15 cellular contexts compared by ENCODE assay signal in the genomic region with DNA sequence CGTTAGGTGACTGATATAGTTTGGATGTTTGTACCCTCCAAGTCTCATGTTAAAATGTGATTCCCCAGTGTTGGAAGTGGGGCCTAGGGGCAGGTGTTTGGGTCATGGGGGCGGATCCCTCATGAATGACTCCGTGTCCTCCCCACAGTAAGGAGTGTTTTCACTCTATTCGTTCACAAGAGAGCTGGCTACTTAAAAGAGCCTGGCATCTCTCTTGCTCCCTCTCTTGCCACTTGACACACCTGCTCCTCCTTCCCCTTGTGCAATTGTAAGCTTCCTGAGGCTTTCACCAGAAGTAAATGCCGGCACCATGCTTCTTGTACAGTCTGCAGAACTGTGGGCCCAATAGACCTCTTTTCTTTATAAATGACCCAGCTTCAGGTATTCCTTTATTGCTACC. TPM values are rescaled to one million over a fixed set of nuclear protein-coding genes. Genes with fewer than 3 reads are reported as not detected.
DNase-seq lines count a peak whose midpoint lies in the region; ATAC-seq and TF ChIP-seq lines count a peak whose summit lies in the region.
"Had no signal": no experiment of that assay in that cellular context is flagged by ENCODE, and none has a peak within 500 bp of the region (broad histone marks: within the 10 kb centered on the region; RNA-seq: fewer than 3 reads in every experiment).

No MANE protein-coding gene starts in this region.

- H3K9me3 ChIP-seq in heart left ventricle (no peaks in the 10 kb centered on the region), esophagus muscularis mucosa (no peaks in the 10 kb centered on the region)

- peaks cover 0 to 18% (median 8%) of the 10 kb centered on the region in 12 donors for H3K4me1 ChIP-seq in heart left ventricle
- peaks cover 5 to 22% (median 21%) of the 10 kb centered on the region in 4 donors for H3K4me1 ChIP-seq in esophagus muscularis mucosa

- H3K4me1 Mint-ChIP-seq in activated CD8-positive, alpha-beta memory T cell treated with anti-CD3 and anti-CD28 coated beads, Interleukin-2, amount 10 ng/mL, durations not matched to agents 7 days and 5 days: peaks cover 20% of the 10 kb centered on the region
- H3K4me1 Mint-ChIP-seq in type B pancreatic cell (ENCODE audit: unreplicated experiment): peaks cover 16% of the 10 kb centered on the region
- H3K4me1 Mint-ChIP-seq in glutamatergic neuron (ENCODE audit: low read depth, unreplicated experiment): no peaks in the 10 kb centered on the region

- no peaks in the 10 kb centered on the region for H3K27me3 ChIP-seq in heart left ventricle
- H3K27me3 ChIP-seq in esophagus muscularis mucosa: no peaks in the 10 kb centered on the region
- H3K27me3 ChIP-seq: BLaER1 treated with 17β-estradiol and CSF1 and Interleukin-3, amounts not matched to agents 10 nM and 100 nM had no signal

- peak overlapping the region; percentile 38 for H3K27ac Mint-ChIP-seq in activated CD8-positive, alpha-beta memory T cell treated with anti-CD3 and anti-CD28 coated beads, Interleukin-2, amount 10 ng/mL, durations not matched to agents 7 days and 5 days
- H3K27ac Mint-ChIP-seq in type B pancreatic cell (peak overlapping the region; percentile 12), glutamatergic neuron (ENCODE audit: unreplicated experiment) (no peak overlapping the region)
- H3K27ac Mint-ChIP-seq: CD4-positive, CD25-positive, alpha-beta regulatory T cell had no signal

- CTCF ChIA-PET in activated CD8-positive, alpha-beta memory T cell treated with anti-CD3 and anti-CD28 coated beads, Interleukin-2, amount 10 ng/mL, durations not matched to agents 7 days and 5 days (lab: Charles Lee): interaction anchor here (3.0 kb wide), 2 partner anchors 11 to 187 kb away, joined by 11 to 18 read pairs; no protein-coding TSS in a partner anchor

- WGBS in heart left ventricle, 4 donors: 81 to 94% (median 87%) methylated on average over 5 of the region's 5 CpGs
- 95% methylated on average over 5 of the region's 5 CpGs for WGBS in esophagus muscularis mucosa

- H3K27ac ChIP-seq in heart left ventricle (no peak overlapping the region), esophagus muscularis mucosa (replicated peaks in 1 of 4) (no peak overlapping the region)
- H3K27ac ChIP-seq: BLaER1 treated with 17β-estradiol and CSF1 and Interleukin-3, amounts not matched to agents 10 nM and 100 nM; GM23248 had no signal

- H3K27me3 Mint-ChIP-seq in activated CD8-positive, alpha-beta memory T cell treated with anti-CD3 and anti-CD28 coated beads, Interleukin-2, amount 10 ng/mL, durations not matched to agents 7 days and 5 days: peaks cover 16% of the 10 kb centered on the region
- peaks cover 12% of the 10 kb centered on the region for H3K27me3 Mint-ChIP-seq in type B pancreatic cell
- peaks cover 2% of the 10 kb centered on the region for H3K27me3 Mint-ChIP-seq in glutamatergic neuron (ENCODE audit: unreplicated experiment)

- H3K4me3 ChIP-seq in heart left ventricle: no peak overlapping the region
- no peak overlapping the region for H3K4me3 ChIP-seq in esophagus muscularis mucosa
- H3K4me3 ChIP-seq: BLaER1 treated with 17β-estradiol and CSF1 and Interleukin-3, amounts not matched to agents 10 nM and 100 nM; GM23248 had no signal

- peaks cover 8% of the 10 kb centered on the region for H3K36me3 Mint-ChIP-seq in activated CD8-positive, alpha-beta memory T cell treated with anti-CD3 and anti-CD28 coated beads, Interleukin-2, amount 10 ng/mL, durations not matched to agents 7 days and 5 days
- no peaks in the 10 kb centered on the region for H3K36me3 Mint-ChIP-seq in type B pancreatic cell
- H3K36me3 Mint-ChIP-seq in glutamatergic neuron (ENCODE audit: unreplicated experiment): peaks cover 16% of the 10 kb centered on the region

- TF ChIP-seq POLR2A in heart left ventricle (IDR thresholded peaks at IDR 0.05) (no peak), esophagus muscularis mucosa (IDR thresholded peaks at IDR 0.05; ENCODE audit: low read depth) (no peak)

- no peak overlapping the region for H3K4me3 Mint-ChIP-seq in activated CD8-positive, alpha-beta memory T cell treated with anti-CD3 and anti-CD28 coated beads, Interleukin-2, amount 10 ng/mL, durations not matched to agents 7 days and 5 days
- H3K4me3 Mint-ChIP-seq in type B pancreatic cell: no peak overlapping the region
- H3K4me3 Mint-ChIP-seq in glutamatergic neuron (ENCODE audit: unreplicated experiment): no peak overlapping the region

- H3K9me3 Mint-ChIP-seq in activated CD8-positive, alpha-beta memory T cell treated with anti-CD3 and anti-CD28 coated beads, Interleukin-2, amount 10 ng/mL, durations not matched to agents 7 days and 5 days (ENCODE audit: low read depth): no peaks in the 10 kb centered on the region
- H3K9me3 Mint-ChIP-seq in type B pancreatic cell (no peaks in the 10 kb centered on the region), glutamatergic neuron (ENCODE audit: unreplicated experiment) (peaks cover 13% of the 10 kb centered on the region)

- intact Hi-C loops in cardiac septum (cut with DNase I) (loop anchor here (5.0 kb wide), 1 partner anchor 44 kb away; a partner anchor contains a TSS), heart left ventricle (cut with DNase I) (loop anchor here in 1 of 10 donors (5.0 kb wide), 1 partner anchor 44 kb away; a partner anchor contains a TSS), esophagus muscularis mucosa (cut with DNase I) (loop anchor here (5.0 kb wide), 1 partner anchor 44 kb away; a partner anchor contains a TSS)

- DNase-seq in activated CD8-positive, alpha-beta memory T cell treated with anti-CD3 and anti-CD28 coated beads, Interleukin-2, amount 10 ng/mL, durations not matched to agents 7 days and 5 days: no peak
- DNase-seq in activated CD8-positive, alpha-beta memory T cell treated with anti-CD3 and anti-CD28 coated beads for 24 hours: no peak
- DNase-seq in cardiac septum (ENCODE audit: low spot score) (peak; percentile 15), heart left ventricle (no peak), esophagus muscularis mucosa (ENCODE audit: extremely low spot score) (peak; percentile 68), type B pancreatic cell (ENCODE audit: extremely low spot score, unreplicated experiment) (no peak), NCI-H345 (lab: John Stamatoyannopoulos, UW) (no peak), glutamatergic neuron (no peak)
- DNase-seq: 8988T; AML-193; CD4-positive, CD25-positive, alpha-beta regulatory T cell; DMS53; GF-D8; GM23248 had no signal

- ATAC-seq in activated CD8-positive, alpha-beta memory T cell treated with anti-CD3 and anti-CD28 coated beads, Interleukin-2, amount 10 ng/mL, durations not matched to agents 7 days and 5 days: no peak
- no peak for ATAC-seq in heart left ventricle

- H3K36me3 ChIP-seq in heart left ventricle: peaks cover 0 to 12% (median 0%) of the 10 kb centered on the region in 9 donors
- H3K36me3 ChIP-seq in esophagus muscularis mucosa: peaks cover 0 to 10% (median 7%) of the 10 kb centered on the region in 4 donors

- TF ChIP-seq EP300 in esophagus muscularis mucosa (IDR thresholded peaks at IDR 0.05): no peak

- TF ChIP-seq CTCF in heart left ventricle (IDR thresholded peaks at IDR 0.05) (no peak), esophagus muscularis mucosa (IDR thresholded peaks at IDR 0.05) (no peak), type B pancreatic cell (conservative IDR thresholded peaks at IDR 0.05) (no peak), glutamatergic neuron (IDR thresholded peaks at IDR 0.05; ENCODE audit: partially characterized antibody, unreplicated experiment) (no peak)

RNA-seq across cellular contexts. Expression of a gene that starts 2.6 kb away (rescaled TPM):
- total RNA-seq in activated CD8-positive, alpha-beta memory T cell treated with anti-CD3 and anti-CD28 coated beads, Interleukin-2, amount 10 ng/mL, durations not matched to agents 7 days and 5 days: 100 to 1,000 TPM in 1 of 2 experiments, 10 to 100 TPM in 1; 95.5 to 112 TPM
- total RNA-seq in cardiac septum: 93.0 TPM
- 100 to 1,000 TPM in 1 of 9 donors, 10 to 100 TPM in 8; 44.8 to 102 (median 61.4) TPM for total RNA-seq in heart left ventricle
- polyA plus RNA-seq in heart left ventricle: 10 to 100 TPM; 68.9 to 71.3 TPM
- 10 to 100 TPM; 38.8 to 83.9 (median 64.7) TPM for total RNA-seq in esophagus muscularis mucosa
- 14.8 and 28.2 TPM in 2 replicates for total RNA-seq in type B pancreatic cell (ENCODE audit: low replicate concordance)
- total RNA-seq in glutamatergic neuron (ENCODE audit: unreplicated experiment): 52.7 TPM

RNA-seq across cellular contexts. Expression of a gene that starts 16.3 kb away (rescaled TPM):
- total RNA-seq in activated CD8-positive, alpha-beta memory T cell treated with anti-CD3 and anti-CD28 coated beads, Interleukin-2, amount 10 ng/mL, durations not matched to agents 7 days and 5 days: 100 to 1,000 TPM in 1 of 2 experiments, 10 to 100 TPM in 1; 81.5 to 325 TPM
- total RNA-seq in cardiac septum (147 TPM), heart left ventricle (100 to 1,000 TPM; 135 to 458 (median 177) TPM), esophagus muscularis mucosa (100 to 1,000 TPM in 3 of 4 donors, 10 to 100 TPM in 1; 88.0 to 293 (median 180) TPM), type B pancreatic cell (ENCODE audit: low replicate concordance) (12.6 and 15.5 TPM in 2 replicates), glutamatergic neuron (ENCODE audit: unreplicated experiment) (3.7 TPM)
- 100 to 1,000 TPM; 446 to 469 TPM for polyA plus RNA-seq in heart left ventricle
- total RNA-seq: GM23248 had no signal
- polyA plus RNA-seq: GM23248 had no signal

RNA-seq across cellular contexts. Expression of a gene that starts 45.7 kb away (rescaled TPM):
- 10 to 100 TPM; 42.8 to 55.4 TPM for total RNA-seq in activated CD8-positive, alpha-beta memory T cell treated with anti-CD3 and anti-CD28 coated beads, Interleukin-2, amount 10 ng/mL, durations not matched to agents 7 days and 5 days
- 9.3 TPM for total RNA-seq in cardiac septum
- total RNA-seq in heart left ventricle: 10 to 100 TPM in 7 of 9 donors, 1 to 10 TPM in 2; 8.9 to 30.8 (median 16.0) TPM
- 10 to 100 TPM; 19.4 to 45.0 TPM for polyA plus RNA-seq in heart left ventricle
- total RNA-seq in esophagus muscularis mucosa: 10 to 100 TPM in 1 of 4 donors, 1 to 10 TPM in 3; 5.8 to 12.9 (median 6.4) TPM
- total RNA-seq in type B pancreatic cell (ENCODE audit: low replicate concordance): 15.6 and 36.8 TPM in 2 replicates
- total RNA-seq in glutamatergic neuron (ENCODE audit: unreplicated experiment): 45.7 TPM

RNA-seq across cellular contexts. Expression of a gene that starts 45.8 kb away (rescaled TPM):
- total RNA-seq in activated CD8-positive, alpha-beta memory T cell treated with anti-CD3 and anti-CD28 coated beads, Interleukin-2, amount 10 ng/mL, durations not matched to agents 7 days and 5 days: 100 to 1,000 TPM; 211 to 244 TPM
- total RNA-seq in cardiac septum (245 TPM), heart left ventricle (100 to 1,000 TPM; 161 to 268 (median 209) TPM), esophagus muscularis mucosa (100 to 1,000 TPM; 142 to 215 (median 176) TPM), type B pancreatic cell (ENCODE audit: low replicate concordance) (127 and 156 TPM in 2 replicates), glutamatergic neuron (ENCODE audit: unreplicated experiment) (257 TPM)
- polyA plus RNA-seq in heart left ventricle: 100 to 1,000 TPM; 113 to 123 TPM

RNA-seq across cellular contexts. Expression of a gene that starts 47.3 kb away (rescaled TPM):
- under 1 TPM; 0.64 to 0.68 TPM for total RNA-seq in activated CD8-positive, alpha-beta memory T cell treated with anti-CD3 and anti-CD28 coated beads, Interleukin-2, amount 10 ng/mL, durations not matched to agents 7 days and 5 days
- total RNA-seq in cardiac septum: 0.30 TPM
- 1 to 10 TPM in 1 of 9 donors, under 1 TPM in 3, not detected in 5; 0.06 to 1.0 (median 0.66) TPM for total RNA-seq in heart left ventricle
- polyA plus RNA-seq in heart left ventricle: under 1 TPM in 1 of 2 donors, not detected in 1; 0.40 TPM
- under 1 TPM in 3 of 4 donors, not detected in 1; 0.19 to 0.83 (median 0.34) TPM for total RNA-seq in esophagus muscularis mucosa
- total RNA-seq in type B pancreatic cell (ENCODE audit: low replicate concordance): 1.3 and 1.9 TPM in 2 replicates
- total RNA-seq in glutamatergic neuron (ENCODE audit: unreplicated experiment): 1.6 TPM

Comparison
In these comparisons a context has a peak if more than half of its experiments do, and no peak if none do; other contexts are left out.
1. DNase-seq: peak in cardiac septum (single experiment) and esophagus muscularis mucosa (single experiment); none in activated CD8-positive, alpha-beta memory T cell treated with anti-CD3 and anti-CD28 coated beads, Interleukin-2, amount 10 ng/mL, durations not matched to agents 7 days and 5 days (single experiment), activated CD8-positive, alpha-beta memory T cell treated with anti-CD3 and anti-CD28 coated beads for 24 hours (single experiment), heart left ventricle (0 of 5), type B pancreatic cell (single experiment), NCI-H345 (single experiment) and glutamatergic neuron (single experiment).